8 cellular contexts compared by ENCODE assay signal in genomic region chr21:44370027-44370735, GRCh38. TPM values are rescaled to one million over a fixed set of nuclear protein-coding genes. Genes with fewer than 3 reads are reported as not detected.
DNase-seq lines count a peak whose midpoint lies in the region; ATAC-seq and TF ChIP-seq lines count a peak whose summit lies in the region.

No MANE protein-coding gene starts in this region.

- no peak overlapping the region for H2AFZ ChIP-seq in mesenchymal stem cell (ENCODE audit: low read depth, low read length)

- no peak for TF ChIP-seq POLR2A in breast epithelium (IDR thresholded peaks at IDR 0.05)

- H3K4me1 ChIP-seq in breast epithelium (no peaks in the 10 kb centered on the region), mesenchymal stem cell (ENCODE audit: control insufficient read depth, insufficient read depth, low read depth, low read length) (peaks cover 10% of the 10 kb centered on the region)

- 44% methylated on average over 29 of the region's 29 CpGs for WGBS in mesenchymal stem cell

- H3K4me3 ChIP-seq in BJ (ENCODE audit: low read depth, low read length) (no peak overlapping the region), breast epithelium (peak overlapping the region in 2 of 3 donors; percentile 15 to 54), mesenchymal stem cell (ENCODE audit: insufficient read depth in 1 of 2, low read depth in 1 of 2, low read length in 2 of 2) (no peak overlapping the region)

- H3K9me3 ChIP-seq in breast epithelium: peaks cover 0 to 7% of the 10 kb centered on the region in 2 donors
- no peaks in the 10 kb centered on the region for H3K9me3 ChIP-seq in mesenchymal stem cell (ENCODE audit: control insufficient read depth, low read length)

- no peak overlapping the region for H2BK120ac ChIP-seq in mesenchymal stem cell (ENCODE audit: low read depth, low read length)

- no peak overlapping the region for H3K4me2 ChIP-seq in mesenchymal stem cell (ENCODE audit: low read length, poor library complexity, severe bottlenecking)

- H2AK5ac ChIP-seq in mesenchymal stem cell (ENCODE audit: low read length, severe bottlenecking): no peak overlapping the region

- H4K8ac ChIP-seq in mesenchymal stem cell (ENCODE audit: low read length): no peak overlapping the region

- H4K91ac ChIP-seq in mesenchymal stem cell (ENCODE audit: low read length): no peak overlapping the region

- H3K27me3 ChIP-seq in BJ (ENCODE audit: control insufficient read depth, insufficient read depth, low read length) (no peaks in the 10 kb centered on the region), breast epithelium (peaks cover 0 to 34% of the 10 kb centered on the region in 2 donors), mesenchymal stem cell (ENCODE audit: control insufficient read depth in 1 of 2, insufficient read depth in 1 of 2, low read length in 2 of 2) (peaks cover 16 to 22% of the 10 kb centered on the region in 2 experiments)

- CTCF ChIA-PET in BJ (lab: Yijun Ruan, JAX): no interaction called here

- no peak overlapping the region for H3K14ac ChIP-seq in mesenchymal stem cell (ENCODE audit: low read length in 2 of 2)

- H3K9ac ChIP-seq in mesenchymal stem cell (ENCODE audit: low read length): no peak overlapping the region

- ATAC-seq in HG03571 (IDR thresholded peaks at IDR 0.05; ENCODE audit: unreplicated experiment): no peak

- H2BK5ac ChIP-seq in mesenchymal stem cell (ENCODE audit: low read depth, low read length, poor library complexity, severe bottlenecking): no peak overlapping the region

- H3K4ac ChIP-seq in mesenchymal stem cell (ENCODE audit: low read depth in 1 of 2, low read length in 2 of 2): no peak overlapping the region

- no peak for TF ChIP-seq CTCF in BJ (IDR thresholded peaks at IDR 0.05; ENCODE audit: insufficient read depth, low read depth, low read length)
- TF ChIP-seq CTCF in breast epithelium (IDR thresholded peaks at IDR 0.05): no peak

- H3K36me3 ChIP-seq in BJ (ENCODE audit: control insufficient read depth, insufficient read depth, low read length) (no peaks in the 10 kb centered on the region), breast epithelium (no peaks in the 10 kb centered on the region), mesenchymal stem cell (ENCODE audit: control insufficient read depth in 1 of 2, insufficient read depth in 2 of 2, low read depth in 1 of 2, low read length in 2 of 2) (no peaks in the 10 kb centered on the region)

- no peak overlapping the region for H2BK15ac ChIP-seq in mesenchymal stem cell (ENCODE audit: low read depth, poor library complexity, severe bottlenecking)

- intact Hi-C loops in breast epithelium (cut with DNase I; ENCODE audit: low total_unique reads): no loop called here

- POLR2A ChIA-PET in BJ (lab: Charles Lee): no interaction called here

- no peak overlapping the region for H2BK12ac ChIP-seq in mesenchymal stem cell (ENCODE audit: low read length in 2 of 2)

- DNase-seq in BJ (ENCODE audit: low read depth) (peak; percentile 13), HuH-7 (ENCODE audit: low spot score) (peak; percentile 73), breast epithelium (ENCODE audit: low spot score in 2 of 2) (peak in 1 of 2 donors; percentile 49), mesenchymal stem cell (peak; percentile 61), NCI-H510A treated with DMSO at 0.1 percent for 48 hours (lab: John Stamatoyannopoulos, UW) (no peak), NCI-H2029 (lab: John Stamatoyannopoulos, UW) (no peak), RPMI8226 (no peak)

- no peak overlapping the region for H3K23ac ChIP-seq in mesenchymal stem cell (ENCODE audit: low read length in 2 of 2)

- H3K27ac ChIP-seq in breast epithelium (no peak overlapping the region), mesenchymal stem cell (ENCODE audit: low read length, poor library complexity, severe bottlenecking) (no peak overlapping the region)

- H3K79me1 ChIP-seq in mesenchymal stem cell (replicated peaks; ENCODE audit: low read length, poor library complexity, severe bottlenecking): no peaks in the 10 kb centered on the region

- H3K18ac ChIP-seq in mesenchymal stem cell (ENCODE audit: low read depth in 1 of 2, low read length in 2 of 2): no peak overlapping the region

RNA-seq across cellular contexts. Expression of gene TRPM2, which starts 16.8 kb away (rescaled TPM):
- polyA plus RNA-seq in BJ (2011; rRNA removed): not detected in 2 replicates
- polyA minus RNA-seq in BJ (2011; rRNA and poly(A)+ RNA removed): not detected in 2 replicates
- 1 to 10 TPM; 4.3 to 7.9 (median 7.2) TPM for total RNA-seq in breast epithelium
- polyA plus RNA-seq in mesenchymal stem cell (2013, experiment 1 of 2): 0.21 TPM
- 0.23 TPM for polyA plus RNA-seq in mesenchymal stem cell (2013, experiment 2 of 2)

RNA-seq across cellular contexts. Expression of gene CFAP410, which starts 31.0 kb away (rescaled TPM):
- 8.4 and 13.5 TPM in 2 replicates for polyA plus RNA-seq in BJ (2011; rRNA removed)
- polyA minus RNA-seq in BJ (2011; rRNA and poly(A)+ RNA removed): 2.8 TPM in 2 replicates
- 10 to 100 TPM; 22.2 to 31.1 (median 27.8) TPM for total RNA-seq in breast epithelium
- polyA plus RNA-seq in mesenchymal stem cell (2013, experiment 1 of 2): 10.7 TPM
- 9.1 TPM for polyA plus RNA-seq in mesenchymal stem cell (2013, experiment 2 of 2)

Comparison
In these comparisons a context has a peak if more than half of its experiments do, and no peak if none do; other contexts are left out.
1. DNase-seq: peak in BJ (single experiment), HuH-7 (single experiment) and mesenchymal stem cell (single experiment); none in NCI-H510A treated with DMSO at 0.1 percent for 48 hours (single experiment), NCI-H2029 (single experiment) and RPMI8226 (single experiment).
2. H3K4me3 ChIP-seq: peak in breast epithelium (2 of 3); none in BJ (single experiment) and mesenchymal stem cell (0 of 2).